8 cellular contexts compared by ENCODE assay signal in the genomic region with DNA sequence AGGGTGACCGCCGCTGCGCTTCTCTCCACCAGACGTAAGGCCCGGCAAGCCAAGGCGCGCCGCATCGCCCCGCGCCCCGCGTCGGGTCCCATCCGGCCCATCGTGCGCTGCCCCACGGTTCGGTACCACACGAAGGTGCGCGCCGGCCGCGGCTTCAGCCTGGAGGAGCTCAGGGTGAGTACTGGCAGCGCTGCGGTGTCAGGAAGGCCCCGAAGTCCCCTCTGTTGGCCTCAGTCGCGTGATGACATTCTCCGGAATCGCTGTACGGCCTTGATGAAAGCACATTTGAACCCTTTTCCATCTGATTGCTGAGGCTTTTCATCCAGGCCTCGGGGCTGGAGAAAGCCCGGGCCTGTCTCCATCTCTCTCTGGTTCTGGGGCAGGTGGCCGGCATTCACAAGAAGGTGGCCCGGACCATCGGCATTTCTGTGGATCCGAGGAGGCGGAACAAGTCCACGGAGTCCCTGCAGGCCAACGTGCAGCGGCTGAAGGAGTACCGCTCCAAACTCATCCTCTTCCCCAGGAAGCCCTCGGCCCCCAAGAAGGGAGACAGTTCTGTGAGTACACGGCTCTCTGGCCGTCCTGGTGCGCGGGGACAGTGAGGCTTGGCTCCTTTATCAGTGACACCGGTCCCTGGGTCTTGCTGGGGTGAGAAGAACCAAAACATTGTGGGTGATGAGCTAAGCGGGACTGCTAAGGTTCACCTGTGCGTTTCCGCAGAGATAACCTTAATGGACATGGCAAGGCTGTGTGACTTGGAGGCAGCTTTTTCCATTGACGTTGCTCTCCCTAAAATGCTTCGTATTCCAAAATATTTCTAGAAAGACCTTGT. TPM values are rescaled to one million over a fixed set of nuclear protein-coding genes. Genes with fewer than 3 reads are reported as not detected.
DNase-seq lines count a peak whose midpoint lies in the region; ATAC-seq and TF ChIP-seq lines count a peak whose summit lies in the region.

No MANE protein-coding gene starts in this region.

- peaks cover 0 to 38% of the 10 kb centered on the region in 2 donors for H3K36me3 ChIP-seq in gastrocnemius medialis

- H3K4me3 ChIP-seq in fibroblast of mammary gland (ENCODE audit: control insufficient read depth, low read depth, low read length): peak overlapping the region; percentile 91
- H3K4me3 ChIP-seq in gastrocnemius medialis: peak overlapping the region; percentile 60 to 99 (median 78)

- no peaks in the 10 kb centered on the region for H3K9me3 ChIP-seq in gastrocnemius medialis

- intact Hi-C loops in gastrocnemius medialis (cut with DNase I; ENCODE audit: low total_unique reads): loop anchor here (5.0 kb wide), 1 partner anchor 69 kb away; a partner anchor contains a TSS

- H3K27ac ChIP-seq in VCaP (peak overlapping the region; percentile 79), gastrocnemius medialis (peak overlapping the region; percentile 91 to 99 (median 96))

- in situ Hi-C loops in gastrocnemius medialis (cut with MboI; ENCODE audit: low sequenced_read_pairs in 4 of 4): no loop called here

- TF ChIP-seq POLR2A in gastrocnemius medialis (IDR thresholded peaks at IDR 0.05): no peak

- no peak for DNase-seq in fibroblast of mammary gland (ENCODE audit: low read depth)
- DNase-seq in gastrocnemius medialis: no peak
- no peak for DNase-seq in LoVo (ENCODE audit: low spot score)
- DNase-seq in superior temporal gyrus (ENCODE audit: extremely low spot score): no peak
- no peak for DNase-seq in omental fat pad (ENCODE audit: low spot score)
- DNase-seq in DMS 273 treated with DMSO at 0.1 percent for 48 hours (lab: John Stamatoyannopoulos, UW): no peak

- no peak for TF ChIP-seq CTCF in VCaP (conservative IDR thresholded peaks at IDR 0.05)
- no peak for TF ChIP-seq CTCF in fibroblast of mammary gland (conservative IDR thresholded peaks at IDR 0.05; ENCODE audit: control insufficient read depth, insufficient read depth, low read depth, low read length)
- no peak for TF ChIP-seq CTCF in gastrocnemius medialis (IDR thresholded peaks at IDR 0.05 in 4 of 5, conservative IDR thresholded peaks at IDR 0.05 in 1 of 5)
- no peak for TF ChIP-seq CTCF in omental fat pad (IDR thresholded peaks at IDR 0.05)

- no peaks in the 10 kb centered on the region for H3K27me3 ChIP-seq in gastrocnemius medialis

- peak; percentile 1 for ATAC-seq in GM21515 (IDR thresholded peaks at IDR 0.05; ENCODE audit: unreplicated experiment)
- no peak for ATAC-seq in gastrocnemius medialis
- ATAC-seq in omental fat pad (ENCODE audit: low FRiP score): no peak

- peaks cover 44 to 45% of the 10 kb centered on the region in 2 donors for H3K4me1 ChIP-seq in gastrocnemius medialis

RNA-seq across cellular contexts. Expression of a gene that starts 0.9 kb away (rescaled TPM):
- total RNA-seq in gastrocnemius medialis (1,000 to 10,000 TPM; 4,295 to 5,889 (median 4,806) TPM), omental fat pad (1,000 to 10,000 TPM; 4,137 to 5,837 (median 4,637) TPM)

RNA-seq across cellular contexts. Expression of a gene that starts 14.1 kb away (rescaled TPM):
- total RNA-seq in gastrocnemius medialis: not detected
- total RNA-seq in omental fat pad: 1 to 10 TPM in 2 of 4 donors, under 1 TPM in 1, not detected in 1; 0.19 to 2.4 (median 1.1) TPM

RNA-seq across cellular contexts. Expression of a gene that starts 52.0 kb away (rescaled TPM):
- total RNA-seq in gastrocnemius medialis (not detected), omental fat pad (1 to 10 TPM in 1 of 4 donors, not detected in 3; 1.1 TPM)

RNA-seq across cellular contexts. Expression of a gene that starts 53.2 kb away (rescaled TPM):
- total RNA-seq in gastrocnemius medialis (100 to 1,000 TPM in 2 of 4 donors, 10 to 100 TPM in 2; 67.7 to 117 (median 100.0) TPM), omental fat pad (100 to 1,000 TPM in 1 of 4 donors, 10 to 100 TPM in 3; 68.6 to 125 (median 74.8) TPM)
